7 cellular contexts compared by ENCODE assay signal in the genomic region with DNA sequence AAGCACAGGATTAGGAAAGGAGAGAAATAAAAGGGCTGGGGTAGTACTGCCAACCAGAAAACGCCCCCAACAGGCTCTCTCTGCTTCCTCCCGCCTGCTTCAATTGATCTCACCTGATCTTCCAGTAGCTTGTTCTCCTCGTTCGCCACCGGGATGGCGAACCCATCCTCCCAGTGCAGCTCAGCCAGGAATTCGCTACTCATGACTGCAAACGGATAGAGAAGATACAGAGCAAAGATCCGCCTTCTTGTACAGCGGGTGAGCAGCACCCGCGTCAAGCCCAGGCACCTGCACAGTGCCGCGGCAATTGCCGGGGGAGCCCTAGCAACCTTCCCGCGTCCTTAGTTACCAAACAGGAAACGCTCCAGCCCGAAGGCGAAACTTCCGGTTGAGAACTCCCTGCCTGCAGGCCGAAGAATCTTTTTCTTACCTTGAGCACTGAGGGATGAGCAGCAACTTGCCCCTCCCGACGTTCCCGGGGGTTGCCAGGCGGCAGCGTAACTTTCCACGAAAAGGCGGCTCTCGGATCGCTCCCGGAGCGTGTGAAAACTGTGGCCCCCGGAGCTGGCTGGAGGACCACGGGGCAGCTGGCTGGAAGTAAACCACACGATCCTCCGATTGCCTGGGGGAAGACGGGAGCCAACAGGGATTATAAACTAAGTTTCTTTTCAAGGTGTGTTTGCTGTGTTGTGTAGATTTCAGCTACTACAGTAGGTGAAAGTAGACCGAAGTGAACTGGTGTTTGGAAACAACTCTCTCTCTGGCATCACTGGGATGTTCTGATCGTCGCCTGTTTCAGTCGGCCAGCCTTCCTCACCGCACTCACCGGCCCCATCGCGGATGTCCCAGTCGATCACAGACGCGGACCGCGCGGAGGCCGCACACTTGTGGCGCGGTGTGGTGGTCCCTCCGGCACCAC.
DNase-seq lines count a peak whose midpoint lies in the region; ATAC-seq lines count a peak whose summit lies in the region.

A gene (minus strand): TSS at position 312 of the 919 bp plus-strand sequence. CDS start 109 bp downstream, at position 203.

- peak; percentile 95 for ATAC-seq in GM18502 (IDR thresholded peaks at IDR 0.05; ENCODE audit: poor library complexity, unreplicated experiment)
- peak; percentile 99 for ATAC-seq in HG02870 (IDR thresholded peaks at IDR 0.05; ENCODE audit: unreplicated experiment)

- DNase-seq in NCI-H187 treated with DMSO at 0.1 percent for 48 hours (lab: John Stamatoyannopoulos, UW) = peak; percentile 29
- DNase-seq in activated CD4-positive, CD25-positive, alpha-beta regulatory T cell (lab: John Stamatoyannopoulos, UW) = peak; percentile 20 to 45 (median 23)
- DNase-seq in cerebellar cortex (ENCODE audit: low spot score) = peak; percentile 74
- peak; percentile 89 for DNase-seq in kidney tubule cell (ENCODE audit: low spot score)
- peak; percentile 4 to 44 for DNase-seq in stimulated activated CD4-positive, alpha-beta T cell treated with anti-CD3 and anti-CD28 coated beads, Interleukin-1b, Interleukin-23, amount 100 ng/mL, for 1 hour (ENCODE audit: low read depth in 2 of 2)

Comparison
In these comparisons a context has a peak if more than half of its experiments do, and no peak if none do; other contexts are left out.
1. Peak in every context shown above with its lines: DNase-seq and ATAC-seq.
2. DNase-seq: peak in every context shown above with its lines; median percentile 89 in kidney tubule cell; 74 in cerebellar cortex; 29 in NCI-H187 treated with DMSO at 0.1 percent for 48 hours; 24 in stimulated activated CD4-positive, alpha-beta T cell treated with anti-CD3 and anti-CD28 coated beads, Interleukin-1b, Interleukin-23, amount 100 ng/mL, for 1 hour; 23 in activated CD4-positive, CD25-positive, alpha-beta regulatory T cell.